ENCODE assay signal across 24 cellular contexts in the genomic region with DNA sequence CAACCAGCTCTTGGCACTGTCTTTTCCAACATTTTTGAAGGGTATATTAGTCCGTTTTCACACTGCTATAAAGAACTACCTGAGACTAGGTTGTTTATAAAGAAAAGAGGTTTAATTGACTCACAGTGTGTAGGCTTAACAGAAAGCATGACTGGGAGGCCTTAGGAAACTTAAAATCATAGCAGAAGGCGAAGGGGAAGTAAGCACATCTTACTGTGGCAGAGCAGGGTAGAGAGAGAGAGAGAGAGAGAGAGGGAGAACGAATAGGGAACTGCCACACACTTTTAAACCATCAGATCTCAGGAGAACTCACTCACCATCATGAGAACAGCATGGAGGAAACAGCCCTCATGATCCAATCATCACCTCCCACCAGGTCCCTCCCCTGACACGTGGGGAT.
"Had no signal": no experiment of that assay in that cellular context is flagged by ENCODE, and none has a peak within 500 bp of the region (broad histone marks: within the 10 kb centered on the region; RNA-seq: fewer than 3 reads in every experiment).

No MANE protein-coding gene starts in this region.

- H3K27ac Mint-ChIP-seq: endodermal cell; stimulated activated memory B cell treated with anti-CD40 and anti-IgM and Interleukin-4, amounts not matched to agents 10 μg/mL and 1 μg/mL and 100 μg/mL, for 72 hours had no signal

- H3K9me3 ChIP-seq: neutrophil, psoas muscle, testis, tibial nerve, upper lobe of right lung, vagina had no signal

- H3K27me3 Mint-ChIP-seq: stimulated activated memory B cell treated with anti-CD40 and anti-IgM and Interleukin-4, amounts not matched to agents 10 μg/mL and 1 μg/mL and 100 μg/mL, for 72 hours; stimulated activated naive CD8-positive, alpha-beta T cell treated with anti-CD3 and anti-CD28 coated beads, Interleukin-15, amount 100 ng/mL, for 72 hours had no signal

- ATAC-seq: foreskin keratinocyte; left colon; left ventricle myocardium superior; psoas muscle; sciatic nerve; stimulated activated memory B cell treated with anti-CD40 and anti-IgM and Interleukin-4, amounts not matched to agents 10 μg/mL and 1 μg/mL and 100 μg/mL, for 72 hours; stimulated activated naive CD8-positive, alpha-beta T cell treated with anti-CD3 and anti-CD28 coated beads, Interleukin-15, amount 100 ng/mL, for 72 hours; upper lobe of right lung had no signal

- H3K36me3 Mint-ChIP-seq: stimulated activated memory B cell treated with anti-CD40 and anti-IgM and Interleukin-4, amounts not matched to agents 10 μg/mL and 1 μg/mL and 100 μg/mL, for 72 hours had no signal

- H3K4me1 Mint-ChIP-seq: endodermal cell; stimulated activated memory B cell treated with anti-CD40 and anti-IgM and Interleukin-4, amounts not matched to agents 10 μg/mL and 1 μg/mL and 100 μg/mL, for 72 hours had no signal

- DNase-seq: effector CD4-positive, alpha-beta T cell; endodermal cell; erythroblast; foreskin keratinocyte; kidney; left colon; left ventricle myocardium superior; mesenchymal stem cell; midbrain; psoas muscle; retina; spleen; stimulated activated CD4-positive, alpha-beta T cell treated with anti-CD3 and anti-CD28 coated beads, Interleukin-15, amount 100 ng/mL, for 24 hours; stimulated activated CD4-positive, alpha-beta T cell treated with anti-CD3 and anti-CD28 coated beads, Interleukin-1b, Interleukin-23, amount 100 ng/mL, for 48 hours; stimulated activated CD4-positive, alpha-beta T cell treated with anti-CD3 and anti-CD28 coated beads, Interleukin-4, amount 100 ng/mL, for 24 hours; stimulated activated naive CD8-positive, alpha-beta T cell treated with anti-CD3 and anti-CD28 coated beads, Interleukin-15, amount 100 ng/mL, for 72 hours; testis; upper lobe of right lung had no signal

- H3K4me3 Mint-ChIP-seq: endodermal cell; stimulated activated memory B cell treated with anti-CD40 and anti-IgM and Interleukin-4, amounts not matched to agents 10 μg/mL and 1 μg/mL and 100 μg/mL, for 72 hours; stimulated activated naive CD8-positive, alpha-beta T cell treated with anti-CD3 and anti-CD28 coated beads, Interleukin-15, amount 100 ng/mL, for 72 hours had no signal

- H3K27ac ChIP-seq: foreskin keratinocyte, hepatocyte, neutrophil, psoas muscle, spleen, testis, tibial nerve, upper lobe of right lung, vagina had no signal

- H3K27me3 ChIP-seq: foreskin keratinocyte, hepatocyte, neutrophil, spleen, testis, tibial nerve, upper lobe of right lung, vagina had no signal
